35 cellular contexts compared by ENCODE assay signal in genomic region chr10:129277804-129278203, GRCh38.
"Had no signal": no experiment of that assay in that cellular context is flagged by ENCODE, and none has a peak within 500 bp of the region (broad histone marks: within the 10 kb centered on the region; RNA-seq: fewer than 3 reads in every experiment).

No MANE protein-coding gene starts in this region.

- H3K4me3 ChIP-seq: coronary artery, dorsolateral prefrontal cortex had no signal

- H3K27ac ChIP-seq: brain microvascular endothelial cell, coronary artery, dorsolateral prefrontal cortex, WERI-Rb-1 had no signal

- FAIRE-seq: astrocyte, bronchial epithelial cell, frontal cortex had no signal

- H3K4me1 Mint-ChIP-seq: activated CD4-positive, alpha-beta T cell treated with anti-CD3 and anti-CD28 coated beads, Interleukin-2, amount 10 ng/mL, durations not matched to agents 24 days and 14 days; central memory CD8-positive, alpha-beta T cell had no signal

- H3K36me3 ChIP-seq: brain microvascular endothelial cell, WERI-Rb-1 had no signal

- H3K4me3 Mint-ChIP-seq: activated CD4-positive, alpha-beta memory T cell treated with anti-CD3 and anti-CD28 coated beads for 36 hours; activated CD4-positive, alpha-beta T cell treated with anti-CD3 and anti-CD28 coated beads for 36 hours; activated CD4-positive, alpha-beta T cell treated with anti-CD3 and anti-CD28 coated beads, Interleukin-2, amount 10 ng/mL, durations not matched to agents 24 days and 14 days; activated CD8-positive, alpha-beta memory T cell treated with anti-CD3 and anti-CD28 coated beads, Interleukin-2, amount 10 ng/mL, durations not matched to agents 7 days and 5 days; activated CD8-positive, alpha-beta T cell treated with anti-CD3 and anti-CD28 coated beads, Interleukin-2, amount 10 ng/mL, durations not matched to agents 7 days and 5 days; activated naive CD8-positive, alpha-beta T cell; activated T-cell treated with anti-CD3 and anti-CD28 coated beads, Interleukin-2, amount 50 U/mL, for 24 hours; activated T-cell treated with anti-CD3 and anti-CD28 coated beads, Interleukin-2, amount 50 U/mL, for 72 hours; central memory CD8-positive, alpha-beta T cell; dendritic cell treated with granulocyte-macrophage colony-stimulating factor and Interleukin-4, amounts not matched to agents 40 ng/mL and 50 ng/mL, for 4 days; endodermal cell; T-helper 17 cell; T-helper 2 cell treated with Interferon-gamma antibody and Interleukin-4, amounts not matched to agents 5 μg/mL and 100 μg/mL, for 36 hours had no signal

- DNase-seq: activated CD4-positive, alpha-beta memory T cell treated with anti-CD3 and anti-CD28 coated beads for 36 hours; activated CD4-positive, alpha-beta T cell treated with anti-CD3 and anti-CD28 coated beads for 36 hours; activated CD4-positive, alpha-beta T cell treated with anti-CD3 and anti-CD28 coated beads, Interleukin-2, amount 10 ng/mL, durations not matched to agents 24 days and 14 days; activated CD4-positive, CD25-positive, alpha-beta regulatory T cell; activated CD4-positive, CD25-positive, alpha-beta regulatory T cell treated with anti-CD3 and anti-CD28 coated beads, Interleukin-2, amount 50 U/mL, for 72 hours; activated CD8-positive, alpha-beta memory T cell treated with anti-CD3 and anti-CD28 coated beads, Interleukin-2, amount 10 ng/mL, durations not matched to agents 7 days and 5 days; activated CD8-positive, alpha-beta memory T cell treated with anti-CD3 and anti-CD28 coated beads, Interleukin-2, amount 50 U/mL, for 4 hours; activated CD8-positive, alpha-beta T cell treated with anti-CD3 and anti-CD28 coated beads, Interleukin-2, amount 10 ng/mL, durations not matched to agents 7 days and 5 days; activated effector memory CD4-positive, alpha-beta T cell treated with Interleukin-2 at 50 U/mL for 16 hours; activated gamma-delta T cell treated with Interleukin-2 at 50 U/mL for 16 hours; activated naive CD4-positive, alpha-beta T cell treated with anti-CD3 and anti-CD28 coated beads, Interleukin-2, amount 50 U/mL, for 16 hours; activated naive CD4-positive, alpha-beta T cell treated with Interleukin-2 at 50 U/mL for 16 hours; activated T-cell treated with anti-CD3 and anti-CD28 coated beads, Interleukin-2, amount 50 U/mL, for 24 hours; activated T-cell treated with anti-CD3 and anti-CD28 coated beads, Interleukin-2, amount 50 U/mL, for 72 hours; amniotic stem cell; anterior cingulate cortex; brain microvascular endothelial cell; dorsolateral prefrontal cortex; effector memory CD4-positive, alpha-beta T cell; endodermal cell; foreskin fibroblast; glutamatergic neuron; T-helper 1 cell; T-helper 17 cell; T1000; WERI-Rb-1 had no signal

- H3K27me3 ChIP-seq: brain microvascular endothelial cell had no signal

- H3K9me3 Mint-ChIP-seq: activated CD4-positive, alpha-beta T cell treated with anti-CD3 and anti-CD28 coated beads, Interleukin-2, amount 10 ng/mL, durations not matched to agents 24 days and 14 days; T-helper 2 cell treated with Interferon-gamma antibody and Interleukin-4, amounts not matched to agents 5 μg/mL and 100 μg/mL, for 36 hours had no signal

- H3K27ac Mint-ChIP-seq: activated CD4-positive, alpha-beta memory T cell treated with anti-CD3 and anti-CD28 coated beads for 36 hours; activated CD4-positive, alpha-beta T cell treated with anti-CD3 and anti-CD28 coated beads for 36 hours; activated CD4-positive, alpha-beta T cell treated with anti-CD3 and anti-CD28 coated beads, Interleukin-2, amount 10 ng/mL, durations not matched to agents 24 days and 14 days; activated CD8-positive, alpha-beta memory T cell treated with anti-CD3 and anti-CD28 coated beads, Interleukin-2, amount 10 ng/mL, durations not matched to agents 7 days and 5 days; activated CD8-positive, alpha-beta T cell treated with anti-CD3 and anti-CD28 coated beads, Interleukin-2, amount 10 ng/mL, durations not matched to agents 7 days and 5 days; activated naive CD8-positive, alpha-beta T cell; activated T-cell treated with anti-CD3 and anti-CD28 coated beads, Interleukin-2, amount 50 U/mL, for 24 hours; activated T-cell treated with anti-CD3 and anti-CD28 coated beads, Interleukin-2, amount 50 U/mL, for 72 hours; dendritic cell treated with granulocyte-macrophage colony-stimulating factor and Interleukin-4, amounts not matched to agents 40 ng/mL and 50 ng/mL, for 4 days; endodermal cell; T-helper 17 cell; T-helper 2 cell treated with Interferon-gamma antibody and Interleukin-4, amounts not matched to agents 5 μg/mL and 100 μg/mL, for 36 hours had no signal

- H3K36me3 Mint-ChIP-seq: activated CD8-positive, alpha-beta memory T cell treated with anti-CD3 and anti-CD28 coated beads, Interleukin-2, amount 10 ng/mL, durations not matched to agents 7 days and 5 days had no signal

- ATAC-seq: activated CD4-positive, alpha-beta T cell treated with anti-CD3 and anti-CD28 coated beads for 36 hours; activated CD8-positive, alpha-beta memory T cell treated with anti-CD3 and anti-CD28 coated beads, Interleukin-2, amount 10 ng/mL, durations not matched to agents 7 days and 5 days; activated CD8-positive, alpha-beta T cell treated with anti-CD3 and anti-CD28 coated beads, Interleukin-2, amount 10 ng/mL, durations not matched to agents 7 days and 5 days; activated T-cell treated with anti-CD3 and anti-CD28 coated beads, Interleukin-2, amount 50 U/mL, for 72 hours; esophagus mucosa; T-helper 17 cell had no signal

- H3K27me3 Mint-ChIP-seq: activated CD4-positive, alpha-beta T cell treated with anti-CD3 and anti-CD28 coated beads, Interleukin-2, amount 10 ng/mL, durations not matched to agents 24 days and 14 days had no signal
